Comparison of ENCODE assay signal across 8 cellular contexts in genomic region chr22:38984782-38985757, GRCh38. TPM values are rescaled to one million over a fixed set of nuclear protein-coding genes. Genes with fewer than 3 reads are reported as not detected.
DNase-seq lines count a peak whose midpoint lies in the region; ATAC-seq and TF ChIP-seq lines count a peak whose summit lies in the region.
"Not testable (repeated sequence)": the region's sequence is repeated elsewhere in the genome, so short reads cannot be mapped to it uniquely, and the experiment has no call there.
"Had no signal": no experiment of that assay in that cellular context is flagged by ENCODE, and none has a peak within 500 bp of the region (broad histone marks: within the 10 kb centered on the region; RNA-seq: fewer than 3 reads in every experiment).

No MANE protein-coding gene starts in this region.

- H3K4me3 Mint-ChIP-seq in IgD-negative memory B cell: peak overlapping the region; percentile 71 to 86 (median 72)

- H3K4me1 ChIP-seq in esophagus squamous epithelium: peaks cover 0 to 42% (median 16%) of the 10 kb centered on the region in 3 donors

- TF ChIP-seq POLR2A in esophagus squamous epithelium (IDR thresholded peaks at IDR 0.05): not testable (repeated sequence)

- H3K9me3 Mint-ChIP-seq in IgD-negative memory B cell: not testable (repeated sequence)

- H3K4me3 ChIP-seq in esophagus squamous epithelium: not testable (repeated sequence)

- ATAC-seq in GM18873 (IDR thresholded peaks at IDR 0.05; ENCODE audit: low FRiP score, unreplicated experiment): peak; percentile 68
- peak; percentile 78 for ATAC-seq in HG02798 (IDR thresholded peaks at IDR 0.05; ENCODE audit: poor library complexity, unreplicated experiment)

- H3K27me3 Mint-ChIP-seq in IgD-negative memory B cell: not testable (repeated sequence)

- peak overlapping the region in 3 of 4 donors; percentile 52 to 78 (median 57) for H3K27ac ChIP-seq in esophagus squamous epithelium

- H3K27me3 ChIP-seq in esophagus squamous epithelium: not testable (repeated sequence)

- DNase-seq in SIG-M5 treated with dmso at 0.1 percent for 504 hours (lab: John Stamatoyannopoulos, UW; ENCODE audit: unreplicated experiment): peak; percentile 40
- DNase-seq in activated T-cell treated with anti-CD3 and anti-CD28 coated beads, Interleukin-2, amount 50 U/mL, for 48 hours: peak; percentile 82 to 89
- not testable (repeated sequence) for DNase-seq in esophagus squamous epithelium (lab: John Stamatoyannopoulos, UW)
- DNase-seq in stimulated activated CD4-positive, alpha-beta T cell treated with anti-CD3 and anti-CD28 coated beads, Interleukin-15, amount 100 ng/mL, for 48 hours (ENCODE audit: low read depth in 2 of 2): peak; percentile 81 to 85

- not testable (repeated sequence) for H3K9me3 ChIP-seq in esophagus squamous epithelium

- 30 to 37% methylated on average over 6 to 7 of the region's 9 CpGs for WGBS in esophagus squamous epithelium, 2 donors

- intact Hi-C loops in esophagus squamous epithelium (cut with DNase I): loop anchor here (10.0 kb wide), 1 partner anchor 110 kb away; the partner anchor contains the start of gene CBX6

- peak overlapping the region; percentile 95 to 97 (median 96) for H3K27ac Mint-ChIP-seq in IgD-negative memory B cell

- not testable (repeated sequence) for H3K36me3 ChIP-seq in esophagus squamous epithelium

- peaks cover 17 to 47% (median 38%) of the 10 kb centered on the region in 3 donors for H3K4me1 Mint-ChIP-seq in IgD-negative memory B cell

- H3K36me3 Mint-ChIP-seq in IgD-negative memory B cell: not testable (repeated sequence)

- not testable (repeated sequence) for TF ChIP-seq CTCF in esophagus squamous epithelium (IDR thresholded peaks at IDR 0.05)

RNA-seq across cellular contexts. Expression of gene APOBEC3B, which starts 2.9 kb away (rescaled TPM):
- polyA plus RNA-seq in IgD-negative memory B cell: 7.0 TPM
- total RNA-seq in esophagus squamous epithelium: 1 to 10 TPM in 3 of 4 donors, not detected in 1; 1.1 to 5.3 (median 3.1) TPM
- polyA plus RNA-seq: neural cell had no signal

RNA-seq across cellular contexts. Expression of gene APOBEC3A, which starts 27.7 kb away (rescaled TPM):
- not detected for polyA plus RNA-seq in IgD-negative memory B cell
- 10 to 100 TPM in 1 of 4 donors, 1 to 10 TPM in 1, under 1 TPM in 2; 0.57 to 27.3 (median 1.3) TPM for total RNA-seq in esophagus squamous epithelium
- polyA plus RNA-seq: neural cell had no signal

RNA-seq across cellular contexts. Expression of gene APOBEC3C, which starts 29.0 kb away (rescaled TPM):
- 268 TPM for polyA plus RNA-seq in IgD-negative memory B cell
- 10 to 100 TPM in 1 of 4 donors, 1 to 10 TPM in 3; 7.6 to 20.3 (median 9.0) TPM for total RNA-seq in esophagus squamous epithelium
- polyA plus RNA-seq: neural cell had no signal

RNA-seq across cellular contexts. Expression of gene APOBEC3D, which starts 35.9 kb away (rescaled TPM):
- polyA plus RNA-seq in IgD-negative memory B cell: 22.0 TPM
- total RNA-seq in esophagus squamous epithelium: 1 to 10 TPM in 1 of 4 donors, under 1 TPM in 2, not detected in 1; 0.35 to 1.2 (median 0.76) TPM
- polyA plus RNA-seq: neural cell had no signal

RNA-seq across cellular contexts. Expression of gene APOBEC3F, which starts 55.6 kb away (rescaled TPM):
- 33.0 TPM for polyA plus RNA-seq in IgD-negative memory B cell
- total RNA-seq in esophagus squamous epithelium: 1 to 10 TPM in 3 of 4 donors, under 1 TPM in 1; 0.44 to 2.7 (median 2.2) TPM
- polyA plus RNA-seq: neural cell had no signal
